ENCODE assay signal across 4 cellular contexts in genomic region chr3:12100784-12101183, GRCh38. TPM values are rescaled to one million over a fixed set of nuclear protein-coding genes. Genes with fewer than 3 reads are reported as not detected.
"Had no signal": no experiment of that assay in that cellular context is flagged by ENCODE, and none has a peak within 500 bp of the region (broad histone marks: within the 10 kb centered on the region; RNA-seq: fewer than 3 reads in every experiment).

No MANE protein-coding gene starts in this region.

- ATAC-seq: GM12878 had no signal

- DNase-seq: GDM1, GF-D8 had no signal

- H3K4me3 ChIP-seq: GM12878 had no signal

RNA-seq across cellular contexts. Expression of gene TIMP4, which starts 57.9 kb away (rescaled TPM):
- total RNA-seq: G401, GM12878 had no signal
